In genomic region chr13:99501135-99501951, GRCh38 we compare ENCODE assay signal across 8 cellular contexts. TPM values are rescaled to one million over a fixed set of nuclear protein-coding genes. Genes with fewer than 3 reads are reported as not detected.
DNase-seq lines count a peak whose midpoint lies in the region; ATAC-seq and TF ChIP-seq lines count a peak whose summit lies in the region.

TSS of gene TM9SF2 (plus strand) at chr13:99501472. CDS start at chr13:99501607, 135 bp downstream.

- H3K36me3 Mint-ChIP-seq in CD8-positive, alpha-beta T cell, result peaks cover 15% of the 10 kb centered on the region

- peaks cover 3% of the 10 kb centered on the region for H3K9me3 Mint-ChIP-seq in CD8-positive, alpha-beta T cell

- no peaks in the 10 kb centered on the region for H3K9me3 ChIP-seq in CD8-positive, alpha-beta T cell (ENCODE audit: low read length)

- peak within 1 kb of the TSS; percentile 99 for H3K4me3 Mint-ChIP-seq in CD8-positive, alpha-beta T cell

- peaks cover 66% of the 10 kb centered on the region for H3K4me1 ChIP-seq in CD8-positive, alpha-beta T cell (ENCODE audit: insufficient read depth, low read length)

- TF ChIP-seq CTCF in CD8-positive, alpha-beta T cell (IDR thresholded peaks at IDR 0.05), result no peak

- peaks cover 81% of the 10 kb centered on the region for H3K4me1 Mint-ChIP-seq in CD8-positive, alpha-beta T cell (ENCODE audit: low read depth)

- peak within 1 kb of the TSS; percentile 83 for H3K4me3 ChIP-seq in CD8-positive, alpha-beta T cell (ENCODE audit: low read depth, low read length)

- H3K27ac Mint-ChIP-seq in CD8-positive, alpha-beta T cell, result peak within 1 kb of the TSS; percentile 98

- no peaks in the 10 kb centered on the region for H3K27me3 ChIP-seq in CD8-positive, alpha-beta T cell (ENCODE audit: insufficient read depth, low read length)

- peak within 1 kb of the TSS; percentile 86 for H3K27ac ChIP-seq in CD8-positive, alpha-beta T cell (ENCODE audit: low read depth, low read length)

- POLR2A ChIA-PET in CD8-positive, alpha-beta T cell (lab: Charles Lee), result interaction anchor here (0.9 to 1.6 kb wide), 2 partner anchors 81 to 309 kb away, joined by 3 to 6 read pairs; no protein-coding TSS in a partner anchor

- CTCF ChIA-PET in CD8-positive, alpha-beta T cell (lab: Charles Lee), result interaction anchor here (0.6 to 7.4 kb wide), 7 partner anchors 45 to 1158 kb away, joined by 3 to 69 read pairs (median 4); partner anchors contain the start of gene GPR18

- ATAC-seq in CD8-positive, alpha-beta T cell, result peak; percentile 59
- ATAC-seq in GM19467 (IDR thresholded peaks at IDR 0.05; ENCODE audit: unreplicated experiment), result peak; percentile 54

- no peaks in the 10 kb centered on the region for H3K36me3 ChIP-seq in CD8-positive, alpha-beta T cell (ENCODE audit: insufficient read depth, low read length)

- no peaks in the 10 kb centered on the region for H3K27me3 Mint-ChIP-seq in CD8-positive, alpha-beta T cell (ENCODE audit: low read depth)

- intact Hi-C loops in CD8-positive, alpha-beta T cell (cut with DNase I, micrococcal nuclease), result loop anchor here (1.0 to 10.0 kb wide), 11 partner anchors 39 to 1527 kb away; partner anchors contain the start of genes GGACT (in 2 of the 2), TMTC4 (in 2 of the 2), CLYBL (in 1 of the 2) and GPR18 (in 1 of the 2)

- DNase-seq in CD8-positive, alpha-beta T cell, result peak; percentile 92 to 97 (median 95)
- DNase-seq in HS-5 (ENCODE audit: low read depth), result peak; percentile 49
- peak; percentile 95 for DNase-seq in NK-92 treated with Interleukin-12 subunit alpha and Interleukin-12 subunit beta, amount 100 ng/mL, for 24 hours (lab: John Stamatoyannopoulos, UW)
- DNase-seq in activated CD8-positive, alpha-beta memory T cell treated with anti-CD3 and anti-CD28 coated beads for 24 hours, result peak; percentile 99
- DNase-seq in effector CD8-positive, alpha-beta T cell (lab: John Stamatoyannopoulos, UW), result peak; percentile 94
- peak; percentile 98 for DNase-seq in lung microvascular endothelial cell (ENCODE audit: low read depth in 2 of 2)
- peak; percentile 91 to 93 (median 92) for DNase-seq in stimulated activated CD4-positive, alpha-beta T cell treated with anti-CD3 and anti-CD28 coated beads, TNF-alpha, amount 100 ng/mL, for 48 hours (ENCODE audit: low read depth in 3 of 3)

RNA-seq across cellular contexts. Expression of gene TM9SF2, which starts in this region (rescaled TPM):
- total RNA-seq in CD8-positive, alpha-beta T cell, result 10 to 100 TPM; 42.7 to 47.5 TPM
- 87.0 and 116 TPM in 2 replicates for total RNA-seq in lung microvascular endothelial cell

Comparison
In these comparisons a context has a peak if more than half of its experiments do, and no peak if none do; other contexts are left out.
1. Peak in every context shown above with its lines: DNase-seq, ATAC-seq, H3K4me3 ChIP-seq and H3K27ac ChIP-seq.
2. DNase-seq: peak in every context shown above with its lines; median percentile 99 in activated CD8-positive, alpha-beta memory T cell treated with anti-CD3 and anti-CD28 coated beads for 24 hours; 98 in lung microvascular endothelial cell; 95 in CD8-positive, alpha-beta T cell; 95 in NK-92 treated with Interleukin-12 subunit alpha and Interleukin-12 subunit beta, amount 100 ng/mL, for 24 hours; 94 in effector CD8-positive, alpha-beta T cell; 92 in stimulated activated CD4-positive, alpha-beta T cell treated with anti-CD3 and anti-CD28 coated beads, TNF-alpha, amount 100 ng/mL, for 48 hours; 49 in HS-5.